8 cellular contexts compared by ENCODE assay signal in genomic region chr7:135979674-135980660, GRCh38. TPM values are rescaled to one million over a fixed set of nuclear protein-coding genes. Genes with fewer than 3 reads are reported as not detected.
DNase-seq lines count a peak whose midpoint lies in the region; ATAC-seq and TF ChIP-seq lines count a peak whose summit lies in the region.

No MANE protein-coding gene starts in this region.

- no peak for TF ChIP-seq CTCF in cardiac fibroblast (IDR thresholded peaks at IDR 0.05; ENCODE audit: low read depth, low read length)

- DNase-seq in cardiac fibroblast (ENCODE audit: low read depth in 2 of 2): peak; percentile 64 to 79
- DNase-seq in pulmonary artery endothelial cell (ENCODE audit: low read depth, low spot score): peak; percentile 75
- DNase-seq in NCI-H2081 (lab: John Stamatoyannopoulos, UW): no peak
- no peak for DNase-seq in SHP77 (lab: John Stamatoyannopoulos, UW)
- no peak for DNase-seq in KG1 (lab: John Stamatoyannopoulos, UW)

- ATAC-seq in GM18519 (IDR thresholded peaks at IDR 0.05; ENCODE audit: low FRiP score, unreplicated experiment): peak; percentile 36
- ATAC-seq in HG03565 (IDR thresholded peaks at IDR 0.05; ENCODE audit: unreplicated experiment): peak; percentile 13
- ATAC-seq in GM19463 (IDR thresholded peaks at IDR 0.05; ENCODE audit: unreplicated experiment): no peak

- H3K4me3 ChIP-seq in cardiac fibroblast (replicated peaks in 1 of 2; ENCODE audit: low read depth in 2 of 2, low read length in 2 of 2): peak overlapping the region in 1 of 2 donors; percentile 6

RNA-seq across cellular contexts. Expression of gene MTPN, which starts 2.8 kb away (rescaled TPM):
- 153 and 159 TPM in 2 replicates for total RNA-seq in pulmonary artery endothelial cell

Comparison
In these comparisons a context has a peak if more than half of its experiments do, and no peak if none do; other contexts are left out.
1. DNase-seq: peak in cardiac fibroblast (2 of 2) and pulmonary artery endothelial cell (single experiment); none in NCI-H2081 (0 of 2), SHP77 (0 of 2) and KG1 (single experiment).